In the genomic region with DNA sequence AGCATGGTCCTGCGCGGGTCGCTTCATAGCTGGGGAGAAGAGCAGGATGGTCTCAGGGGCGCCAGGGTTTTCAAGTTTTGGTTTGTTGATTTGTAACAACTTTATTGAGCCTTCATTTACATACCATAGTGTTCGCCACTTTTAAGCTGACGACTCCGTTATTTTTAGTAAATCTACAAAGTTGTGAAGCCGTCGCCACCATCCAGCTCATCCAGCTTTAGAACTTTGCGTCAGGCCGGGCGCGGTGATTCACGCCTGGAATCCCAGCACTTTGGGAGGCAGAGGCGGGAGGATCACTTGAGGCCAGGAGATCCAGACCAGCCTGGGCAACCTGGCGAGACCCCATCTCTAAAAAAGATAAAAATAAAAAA, we compare ENCODE assay signal across 7 cellular contexts. TPM values are rescaled to one million over a fixed set of nuclear protein-coding genes. Genes with fewer than 3 reads are reported as not detected.
DNase-seq lines count a peak whose midpoint lies in the region; TF ChIP-seq lines count a peak whose summit lies in the region.

No MANE protein-coding gene starts in this region.

- TF ChIP-seq CTCF in VCaP (conservative IDR thresholded peaks at IDR 0.05) (no peak), glutamatergic neuron (IDR thresholded peaks at IDR 0.05; ENCODE audit: partially characterized antibody, unreplicated experiment) (no peak), progenitor cell of endocrine pancreas (IDR thresholded peaks at IDR 0.05; ENCODE audit: unreplicated experiment) (no peak)

- H3K9me3 Mint-ChIP-seq in glutamatergic neuron (ENCODE audit: unreplicated experiment): peaks cover 2% of the 10 kb centered on the region
- no peaks in the 10 kb centered on the region for H3K9me3 Mint-ChIP-seq in progenitor cell of endocrine pancreas (ENCODE audit: low read depth)

- CTCF ChIA-PET in HEK293T (lab: Yijun Ruan, JAX): interaction anchor here (1.3 kb wide), 1 partner anchor 54 kb away, joined by 5 read pairs; no protein-coding TSS in a partner anchor

- H3K36me3 Mint-ChIP-seq in glutamatergic neuron (ENCODE audit: unreplicated experiment): peaks cover 4% of the 10 kb centered on the region
- peaks cover 5% of the 10 kb centered on the region for H3K36me3 Mint-ChIP-seq in progenitor cell of endocrine pancreas (ENCODE audit: insufficient read depth)

- H3K27me3 Mint-ChIP-seq in glutamatergic neuron (ENCODE audit: unreplicated experiment) (peaks cover 2% of the 10 kb centered on the region), progenitor cell of endocrine pancreas (no peaks in the 10 kb centered on the region)

- H3K4me1 Mint-ChIP-seq in glutamatergic neuron (ENCODE audit: low read depth, unreplicated experiment) (no peaks in the 10 kb centered on the region), progenitor cell of endocrine pancreas (ENCODE audit: low read depth) (peaks cover 12% of the 10 kb centered on the region)

- peak overlapping the region; percentile 83 for H3K27ac ChIP-seq in VCaP

- H3K4me3 Mint-ChIP-seq in glutamatergic neuron (ENCODE audit: unreplicated experiment) (peak overlapping the region; percentile 95), progenitor cell of endocrine pancreas (ENCODE audit: low read depth) (peak overlapping the region; percentile 92)

- peak; percentile 50 for DNase-seq in HK-2 (ENCODE audit: unreplicated experiment)
- DNase-seq in glutamatergic neuron: no peak
- no peak for DNase-seq in progenitor cell of endocrine pancreas (ENCODE audit: low spot score, unreplicated experiment)
- no peak for DNase-seq in NCI-H1436 (lab: John Stamatoyannopoulos, UW)
- DNase-seq in HEK293T (ENCODE audit: extremely low spot score): no peak
- no peak for DNase-seq in CD1c-positive myeloid dendritic cell (ENCODE audit: extremely low spot score)

- POLR2A ChIA-PET in HEK293T (lab: Yijun Ruan, JAX): interaction anchor here (0.7 to 1.6 kb wide), 13 partner anchors 10 to 578 kb away, joined by 3 to 11 read pairs (median 4); partner anchors contain the start of genes EPS15L1 and SMIM7

- H3K27ac Mint-ChIP-seq in glutamatergic neuron (ENCODE audit: unreplicated experiment) (peak overlapping the region; percentile 83), progenitor cell of endocrine pancreas (peak overlapping the region; percentile 90)

TF ChIP-seq in HEK293T, 16 proteins besides CTCF, POLR2A, EP300 and RAD21:
- TF ChIP-seq BHLHE40 (IDR thresholded peaks at IDR 0.05; ENCODE audit: borderline replicate concordance) (no peak), ZNF384 (IDR thresholded peaks at IDR 0.05) (no peak), LEF1 (IDR thresholded peaks at IDR 0.05; ENCODE audit: borderline replicate concordance) (no peak), FOXK2 (IDR thresholded peaks at IDR 0.05) (no peak), FOXA1 (IDR thresholded peaks at IDR 0.05) (no peak), SUZ12 (IDR thresholded peaks at IDR 0.05) (no peak), SP1 (IDR thresholded peaks at IDR 0.05) (no peak), L3MBTL2 (conservative IDR thresholded peaks at IDR 0.05) (no peak; the same call in 1 of the 2 replicates), CTBP1 (IDR thresholded peaks at IDR 0.05; ENCODE audit: borderline replicate concordance) (no peak), NFRKB (IDR thresholded peaks at IDR 0.05) (no peak), TARDBP (IDR thresholded peaks at IDR 0.05) (no peak), HDGF (IDR thresholded peaks at IDR 0.05; ENCODE audit: borderline replicate concordance) (no peak), FOXM1 (IDR thresholded peaks at IDR 0.05; ENCODE audit: borderline replicate concordance) (no peak), ELF4 (IDR thresholded peaks at IDR 0.05) (no peak), ARNT (IDR thresholded peaks at IDR 0.05) (no peak)
- TF ChIP-seq, protein P1, sequence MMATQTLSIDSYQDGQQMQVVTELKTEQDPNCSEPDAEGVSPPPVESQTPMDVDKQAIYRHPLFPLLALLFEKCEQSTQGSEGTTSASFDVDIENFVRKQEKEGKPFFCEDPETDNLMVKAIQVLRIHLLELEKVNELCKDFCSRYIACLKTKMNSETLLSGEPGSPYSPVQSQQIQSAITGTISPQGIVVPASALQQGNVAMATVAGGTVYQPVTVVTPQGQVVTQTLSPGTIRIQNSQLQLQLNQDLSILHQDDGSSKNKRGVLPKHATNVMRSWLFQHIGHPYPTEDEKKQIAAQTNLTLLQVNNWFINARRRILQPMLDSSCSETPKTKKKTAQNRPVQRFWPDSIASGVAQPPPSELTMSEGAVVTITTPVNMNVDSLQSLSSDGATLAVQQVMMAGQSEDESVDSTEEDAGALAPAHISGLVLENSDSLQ (IDR thresholded peaks at IDR 0.05): no peak

RNA-seq across cellular contexts. Expression of gene C19orf44, which starts 0.4 kb away (rescaled TPM):
- total RNA-seq in glutamatergic neuron (ENCODE audit: unreplicated experiment) (5.0 TPM), progenitor cell of endocrine pancreas (11.5 and 12.3 TPM in 2 replicates)

RNA-seq across cellular contexts. Expression of gene CALR3, which starts 0.6 kb away (rescaled TPM):
- total RNA-seq in glutamatergic neuron (ENCODE audit: unreplicated experiment) (not detected), progenitor cell of endocrine pancreas (not detected in 2 replicates)

RNA-seq across cellular contexts. Expression of gene EPS15L1, which starts 24.8 kb away (rescaled TPM):
- total RNA-seq in glutamatergic neuron (ENCODE audit: unreplicated experiment) (84.9 TPM), progenitor cell of endocrine pancreas (56.8 and 59.3 TPM in 2 replicates)

RNA-seq across cellular contexts. Expression of gene CHERP, which starts 45.6 kb away (rescaled TPM):
- total RNA-seq in glutamatergic neuron (ENCODE audit: unreplicated experiment) (50.7 TPM), progenitor cell of endocrine pancreas (74.6 and 76.4 TPM in 2 replicates)
